ENCODE assay signal across 2 cellular contexts in the genomic region with DNA sequence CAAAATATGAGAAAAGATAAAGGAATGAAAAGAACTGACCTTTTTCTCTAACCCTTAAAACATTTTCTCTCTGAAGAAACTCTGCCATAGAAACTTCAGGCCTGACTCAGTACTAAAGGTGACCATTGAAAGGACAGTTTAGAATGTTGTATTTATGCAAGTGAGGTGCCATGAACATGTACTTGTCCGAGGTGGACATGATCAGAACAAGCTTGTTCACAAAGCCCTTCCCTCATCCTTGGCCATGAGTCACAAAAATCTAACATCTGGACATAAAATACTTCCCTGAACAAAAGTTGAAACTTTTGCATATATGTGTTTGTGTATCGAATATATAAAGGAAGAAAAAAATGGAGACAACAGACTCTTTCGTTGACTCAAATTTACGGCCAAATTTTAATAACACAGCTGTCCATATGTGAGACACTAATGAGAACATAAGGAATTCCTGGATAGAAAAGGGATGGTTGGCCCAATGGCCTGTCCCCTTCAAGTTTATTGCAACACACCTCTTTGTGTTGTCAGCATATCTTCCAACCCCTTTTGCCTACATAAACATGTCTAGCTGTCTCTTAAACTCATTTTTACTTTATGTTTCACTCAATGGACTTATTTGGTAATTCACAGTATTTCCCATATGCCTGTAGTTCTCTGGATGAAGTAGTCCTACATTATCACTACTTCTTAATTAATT.
TF ChIP-seq lines count a peak whose summit lies in the region.

No MANE protein-coding gene starts in this region.

TF ChIP-seq in IMR-90, 13 proteins besides CTCF, POLR2A, EP300 and RAD21:
- TF ChIP-seq, protein P1, sequence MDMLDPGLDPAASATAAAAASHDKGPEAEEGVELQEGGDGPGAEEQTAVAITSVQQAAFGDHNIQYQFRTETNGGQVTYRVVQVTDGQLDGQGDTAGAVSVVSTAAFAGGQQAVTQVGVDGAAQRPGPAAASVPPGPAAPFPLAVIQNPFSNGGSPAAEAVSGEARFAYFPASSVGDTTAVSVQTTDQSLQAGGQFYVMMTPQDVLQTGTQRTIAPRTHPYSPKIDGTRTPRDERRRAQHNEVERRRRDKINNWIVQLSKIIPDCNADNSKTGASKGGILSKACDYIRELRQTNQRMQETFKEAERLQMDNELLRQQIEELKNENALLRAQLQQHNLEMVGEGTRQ (IDR thresholded peaks at IDR 0.05; ENCODE audit: low read depth, low read length): no peak
- TF ChIP-seq CEBPB (IDR thresholded peaks at IDR 0.05; ENCODE audit: low read depth, low read length): peak; percentile 72
- no peak for TF ChIP-seq BHLHE40 (IDR thresholded peaks at IDR 0.05; ENCODE audit: low read depth, low read length)

TF ChIP-seq in K562, 482 proteins besides CTCF, POLR2A, EP300 and RAD21:
- TF ChIP-seq SMARCC2 (IDR thresholded peaks at IDR 0.05; ENCODE audit: low read depth) (no peak), C11orf30 (IDR thresholded peaks at IDR 0.05; ENCODE audit: low read depth) (peak; percentile 20; the same call in 1 of the 2 replicates), NCOR1 (IDR thresholded peaks at IDR 0.05) (no peak), CEBPG (CRISPR knock-in tag; IDR thresholded peaks at IDR 0.05) (no peak), CEBPG (tag; conservative IDR thresholded peaks at IDR 0.05 in 1 of 2, IDR thresholded peaks at IDR 0.05 in 1 of 2) (peak in 1 of 2 experiments; percentile 73; a peak in 2 of 4 replicates), TFAM (CRISPR knock-in tag; conservative IDR thresholded peaks at IDR 0.05) (no peak), SLC30A9 (CRISPR knock-in tag; IDR thresholded peaks at IDR 0.05) (no peak), MECOM (CRISPR knock-in tag; IDR thresholded peaks at IDR 0.05) (peak; percentile 14; the same call in 1 of the 2 replicates), GATA2 (CRISPR knock-in tag; IDR thresholded peaks at IDR 0.05) (no peak), MBD2 (IDR thresholded peaks at IDR 0.05; ENCODE audit: borderline replicate concordance, low read depth) (no peak), CEBPB (tag; IDR thresholded peaks at IDR 0.05) (peak; percentile 92), ZKSCAN3 (CRISPR knock-in tag; IDR thresholded peaks at IDR 0.05) (no peak), ZNF586 (CRISPR knock-in tag; conservative IDR thresholded peaks at IDR 0.05) (no peak)
